In genomic region chr4:151527699-151528098, GRCh38 we compare ENCODE assay signal across 22 cellular contexts.
"Had no signal": no experiment of that assay in that cellular context is flagged by ENCODE, and none has a peak within 500 bp of the region (broad histone marks: within the 10 kb centered on the region; RNA-seq: fewer than 3 reads in every experiment).

No MANE protein-coding gene starts in this region.

- H3K4me2 ChIP-seq: smooth muscle cell had no signal

- H3K4me1 ChIP-seq: ascending aorta, stomach, upper lobe of left lung, vagina had no signal

- DNase-seq: activated CD4-positive, alpha-beta T cell treated with anti-CD3 and anti-CD28 coated beads for 36 hours; activated CD4-positive, alpha-beta T cell treated with anti-CD3 and anti-CD28 coated beads, Interleukin-2, amount 50 U/mL, for 4 hours; activated CD4-positive, CD25-positive, alpha-beta regulatory T cell; activated effector memory CD4-positive, alpha-beta T cell treated with anti-CD3 and anti-CD28 coated beads, Interleukin-2, amount 50 U/mL, for 16 hours; activated naive CD4-positive, alpha-beta T cell treated with anti-CD3 and anti-CD28 coated beads for 36 hours; activated naive CD8-positive, alpha-beta T cell treated with anti-CD3 and anti-CD28 coated beads for 36 hours; activated T-cell treated with anti-CD3 and anti-CD28 coated beads for 4 hours; dorsolateral prefrontal cortex; effector memory CD4-positive, alpha-beta T cell; erythroblast; heart right ventricle; naive B cell; nephron progenitor cell; stimulated activated CD4-positive, alpha-beta T cell treated with anti-CD3 and anti-CD28 coated beads, Interleukin-1b, Interleukin-23, amount 100 ng/mL, for 48 hours; stimulated activated naive B cell treated with anti-CD40 and anti-IgM and Interleukin-4, amounts not matched to agents 10 μg/mL and 1 μg/mL and 100 μg/mL, for 72 hours; stomach; thyroid gland had no signal

- H3K27me3 ChIP-seq: ascending aorta, dorsolateral prefrontal cortex, heart right ventricle, neutrophil, stomach, thyroid gland, upper lobe of left lung, vagina had no signal

- H3K36me3 ChIP-seq: ascending aorta, heart right ventricle, neutrophil, stomach, thyroid gland, upper lobe of left lung, vagina had no signal

- H3K9me3 ChIP-seq: ascending aorta, heart right ventricle, neutrophil, stomach, thyroid gland, upper lobe of left lung, vagina had no signal

- ATAC-seq: activated CD4-positive, alpha-beta T cell treated with anti-CD3 and anti-CD28 coated beads for 36 hours; stimulated activated naive B cell treated with anti-CD40 and anti-IgM and Interleukin-4, amounts not matched to agents 10 μg/mL and 1 μg/mL and 100 μg/mL, for 72 hours had no signal

- H3K4me3 ChIP-seq: ascending aorta, dorsolateral prefrontal cortex, heart right ventricle, smooth muscle cell, stomach, thyroid gland, upper lobe of left lung, vagina had no signal

- H3K27ac ChIP-seq: ascending aorta, dorsolateral prefrontal cortex, heart right ventricle, neutrophil, stomach, thyroid gland, upper lobe of left lung, vagina had no signal
